ENCODE assay signal across 10 cellular contexts in the genomic region with DNA sequence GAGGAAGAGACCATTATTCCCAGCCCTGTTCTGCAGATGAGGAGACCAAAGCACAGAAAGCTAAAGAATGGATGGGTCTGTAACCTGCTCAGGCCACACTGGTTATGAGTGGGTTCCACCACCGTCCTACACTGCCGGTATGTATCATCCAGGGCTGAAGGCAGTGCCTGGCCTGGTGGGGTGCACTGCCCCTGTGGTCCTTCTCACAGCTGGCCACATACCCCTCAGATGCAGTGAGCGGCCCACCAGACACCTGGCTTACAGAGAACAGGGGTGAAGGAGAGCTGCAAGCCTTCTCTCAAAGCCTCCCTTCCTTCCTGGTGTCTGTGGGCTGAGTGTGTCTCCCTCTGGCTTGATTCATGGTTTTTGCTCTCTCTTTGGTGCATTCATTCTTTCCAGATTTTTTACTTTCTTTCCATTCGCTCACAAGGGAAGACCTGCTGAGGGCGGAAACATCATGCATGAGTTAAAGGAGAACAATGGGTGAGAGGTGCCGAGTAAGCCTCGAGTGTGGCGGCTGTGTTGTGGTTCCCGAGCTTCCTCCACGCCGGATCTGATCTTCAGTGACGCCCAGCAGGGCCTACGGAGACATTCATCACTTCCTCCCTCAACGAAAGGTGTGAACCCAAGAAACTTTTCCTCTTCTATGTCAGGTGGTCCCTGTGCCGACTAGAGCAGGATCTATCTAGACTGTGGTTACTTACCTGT.
A peak's percentile ranks its signal among the peaks of the same experiment; 100 is the strongest.
DNase-seq lines count a peak whose midpoint lies in the region; ATAC-seq and TF ChIP-seq lines count a peak whose summit lies in the region.
"Had no signal": no experiment of that assay in that cellular context is flagged by ENCODE, and none has a peak within 500 bp of the region (broad histone marks: within the 10 kb centered on the region; RNA-seq: fewer than 3 reads in every experiment).

No MANE protein-coding gene starts in this region.

- peaks cover 7% of the 10 kb centered on the region for H3K36me3 Mint-ChIP-seq in activated naive CD8-positive, alpha-beta T cell treated with anti-CD3 and anti-CD28 coated beads, Interleukin-2, amount 50 U/mL, for 24 hours (ENCODE audit: low read depth)

- intact Hi-C loops in colonic mucosa (cut with DNase I) = no loop called here

- H3K9me3 Mint-ChIP-seq in activated naive CD8-positive, alpha-beta T cell treated with anti-CD3 and anti-CD28 coated beads, Interleukin-2, amount 50 U/mL, for 24 hours = no peaks in the 10 kb centered on the region

- H3K4me1 Mint-ChIP-seq in activated naive CD8-positive, alpha-beta T cell treated with anti-CD3 and anti-CD28 coated beads, Interleukin-2, amount 50 U/mL, for 24 hours = peaks cover 59% of the 10 kb centered on the region

- no peak overlapping the region for H3K4me3 ChIP-seq in BLaER1 treated with 17β-estradiol and CSF1 and Interleukin-3, amounts not matched to agents 10 nM and 100 nM
- no peak overlapping the region for H3K4me3 ChIP-seq in colonic mucosa
- H3K4me3 ChIP-seq: upper lobe of left lung had no signal

- H3K27me3 Mint-ChIP-seq in activated naive CD8-positive, alpha-beta T cell treated with anti-CD3 and anti-CD28 coated beads, Interleukin-2, amount 50 U/mL, for 24 hours = peaks cover 3% of the 10 kb centered on the region

- peak overlapping the region; percentile 37 to 67 (median 46) for H3K4me2 ChIP-seq in BLaER1 treated with 17β-estradiol and CSF1 and Interleukin-3, amounts not matched to agents 10 nM and 100 nM

- peaks cover 0 to 9% (median 0%) of the 10 kb centered on the region in 11 experiments; a peak in 3 of 22 replicates for H3K9me3 ChIP-seq in BLaER1 treated with 17β-estradiol and CSF1 and Interleukin-3, amounts not matched to agents 10 nM and 100 nM (replicated peaks in 1 of 11)
- no peaks in the 10 kb centered on the region for H3K9me3 ChIP-seq in colonic mucosa
- H3K9me3 ChIP-seq: upper lobe of left lung had no signal

- ATAC-seq in activated naive CD8-positive, alpha-beta T cell treated with anti-CD3 and anti-CD28 coated beads, Interleukin-2, amount 50 U/mL, for 24 hours = peak; percentile 88
- ATAC-seq in GM19397 (IDR thresholded peaks at IDR 0.05; ENCODE audit: unreplicated experiment) = no peak

- no peak for TF ChIP-seq CTCF in colonic mucosa (IDR thresholded peaks at IDR 0.05)

- H3K4me3 Mint-ChIP-seq in activated naive CD8-positive, alpha-beta T cell treated with anti-CD3 and anti-CD28 coated beads, Interleukin-2, amount 50 U/mL, for 24 hours = peak overlapping the region; percentile 59

- no peaks in the 10 kb centered on the region for H4K20me1 ChIP-seq in BLaER1 treated with 17β-estradiol and CSF1 and Interleukin-3, amounts not matched to agents 10 nM and 100 nM

- H3K9ac ChIP-seq in BLaER1 treated with 17β-estradiol and CSF1 and Interleukin-3, amounts not matched to agents 10 nM and 100 nM = no peak overlapping the region
- H3K9ac ChIP-seq in colonic mucosa (ENCODE audit: low read depth in 2 of 2, low read length in 2 of 2) = no peak overlapping the region

- H3K27ac ChIP-seq in BLaER1 treated with 17β-estradiol and CSF1 and Interleukin-3, amounts not matched to agents 10 nM and 100 nM = no peak overlapping the region
- H3K27ac ChIP-seq in colonic mucosa = no peak overlapping the region

- H3K36me3 ChIP-seq in BLaER1 treated with 17β-estradiol and CSF1 and Interleukin-3, amounts not matched to agents 10 nM and 100 nM = no peaks in the 10 kb centered on the region
- no peaks in the 10 kb centered on the region for H3K36me3 ChIP-seq in colonic mucosa
- H3K36me3 ChIP-seq: upper lobe of left lung had no signal

- H3K27ac Mint-ChIP-seq in activated naive CD8-positive, alpha-beta T cell treated with anti-CD3 and anti-CD28 coated beads, Interleukin-2, amount 50 U/mL, for 24 hours = peak overlapping the region; percentile 91

- peaks cover 10 to 44% (median 19%) of the 10 kb centered on the region in 10 experiments for H3K4me1 ChIP-seq in BLaER1 treated with 17β-estradiol and CSF1 and Interleukin-3, amounts not matched to agents 10 nM and 100 nM
- no peaks in the 10 kb centered on the region for H3K4me1 ChIP-seq in colonic mucosa
- H3K4me1 ChIP-seq: upper lobe of left lung had no signal

- peak; percentile 53 to 85 for DNase-seq in activated CD4-positive, alpha-beta T cell treated with anti-CD3 and anti-CD28 coated beads, Interleukin-2, amount 50 U/mL, for 24 hours (ENCODE audit: low read depth in 1 of 2, low spot score in 1 of 2)
- DNase-seq in activated naive CD8-positive, alpha-beta T cell treated with anti-CD3 and anti-CD28 coated beads, Interleukin-2, amount 50 U/mL, for 24 hours = peak; percentile 82
- peak; percentile 80 to 81 for DNase-seq in stimulated activated CD4-positive, alpha-beta T cell treated with anti-CD3 and anti-CD28 coated beads, Interleukin-2, amount 100 ng/mL, for 24 hours
- DNase-seq in colonic mucosa (no peak), OCI-M2 (lab: John Stamatoyannopoulos, UW; ENCODE audit: unreplicated experiment) (no peak), epidermal melanocyte (ENCODE audit: insufficient read length, low spot score) (no peak)
- DNase-seq: SW 1271 had no signal

- no peaks in the 10 kb centered on the region for H3K27me3 ChIP-seq in BLaER1 treated with 17β-estradiol and CSF1 and Interleukin-3, amounts not matched to agents 10 nM and 100 nM
- no peaks in the 10 kb centered on the region for H3K27me3 ChIP-seq in colonic mucosa
- H3K27me3 ChIP-seq: upper lobe of left lung had no signal

Comparison
In these comparisons a context has a peak if more than half of its experiments do, and no peak if none do; other contexts are left out.
1. DNase-seq: peak in activated CD4-positive, alpha-beta T cell treated with anti-CD3 and anti-CD28 coated beads, Interleukin-2, amount 50 U/mL, for 24 hours (2 of 2), activated naive CD8-positive, alpha-beta T cell treated with anti-CD3 and anti-CD28 coated beads, Interleukin-2, amount 50 U/mL, for 24 hours (single experiment) and stimulated activated CD4-positive, alpha-beta T cell treated with anti-CD3 and anti-CD28 coated beads, Interleukin-2, amount 100 ng/mL, for 24 hours (2 of 2); none in colonic mucosa (single experiment), OCI-M2 (single experiment) and epidermal melanocyte (single experiment).